1 cellular context compared by ENCODE assay signal in genomic region chr9:119284118-119284517, GRCh38.
TF ChIP-seq lines count a peak whose summit lies in the region.

No MANE protein-coding gene starts in this region.

TF ChIP-seq in SK-N-SH, 30 proteins besides CTCF, POLR2A, EP300 and RAD21 (continued from another document):
- TF ChIP-seq ZBTB33 (IDR thresholded peaks at IDR 0.05; ENCODE audit: borderline replicate concordance, low read depth) (no peak), FOXJ3 (CRISPR knock-in tag; IDR thresholded peaks at IDR 0.05) (no peak), REST (IDR thresholded peaks at IDR 0.05; ENCODE audit: low read depth, low read length) (no peak), SMC3 (IDR thresholded peaks at IDR 0.05; ENCODE audit: low read depth, low read length) (peak; percentile 16; the same call in 1 of the 2 replicates), EZH2phosphoT487 (IDR thresholded peaks at IDR 0.05; ENCODE audit: borderline replicate concordance, low read depth) (no peak)
